ENCODE assay signal across 1 cellular context in genomic region chr19:49665301-49666119, GRCh38.
TF ChIP-seq lines count a peak whose summit lies in the region.

BCL2L12 (plus strand) TSS chr19:49665933; CDS start chr19:49666693, 760 bp downstream.
IRF3 (minus strand) TSS chr19:49665857; CDS start chr19:49664838, 1,019 bp downstream.

TF ChIP-seq in HEK293, 187 proteins besides CTCF, POLR2A, EP300 and RAD21 (continued from another document and continues in another):
- TF ChIP-seq ZNF148 (tag by site-specific recombination; IDR thresholded peaks at IDR 0.05; ENCODE audit: borderline replicate concordance), result no peak
- peak; percentile 84; the same call in 1 of the 2 replicates for TF ChIP-seq ZNF76 (tag by site-specific recombination; IDR thresholded peaks at IDR 0.05; ENCODE audit: borderline replicate concordance, low read depth)
- TF ChIP-seq ZNF10 (tag by site-specific recombination; IDR thresholded peaks at IDR 0.05), result no peak
- TF ChIP-seq ZBTB6 (tag by site-specific recombination; IDR thresholded peaks at IDR 0.05), result no peak
- no peak for TF ChIP-seq ZSCAN16 (tag by site-specific recombination; IDR thresholded peaks at IDR 0.05)
- TF ChIP-seq HOXA7 (CRISPR knock-in tag; IDR thresholded peaks at IDR 0.05; ENCODE audit: borderline replicate concordance), result no peak
- TF ChIP-seq PRDM1 (tag by site-specific recombination; IDR thresholded peaks at IDR 0.05), result no peak
- no peak for TF ChIP-seq ZSCAN18 (tag by site-specific recombination; IDR thresholded peaks at IDR 0.05)
- TF ChIP-seq ZNF639 (tag by site-specific recombination; IDR thresholded peaks at IDR 0.05), result no peak
- TF ChIP-seq ZNF600 (tag by site-specific recombination; IDR thresholded peaks at IDR 0.05), result peak; percentile 72
- no peak for TF ChIP-seq REST (tag by site-specific recombination; IDR thresholded peaks at IDR 0.05)
- no peak for TF ChIP-seq ZBTB1 (tag by site-specific recombination; IDR thresholded peaks at IDR 0.05)
- TF ChIP-seq YY1 (tag by site-specific recombination; IDR thresholded peaks at IDR 0.05), result no peak
- no peak for TF ChIP-seq YY2 (tag by site-specific recombination; IDR thresholded peaks at IDR 0.05)
- TF ChIP-seq ZFP37 (tag by site-specific recombination; IDR thresholded peaks at IDR 0.05), result peak; percentile 71; the same call in 1 of the 2 replicates
- TF ChIP-seq ZNF341 (tag by site-specific recombination; IDR thresholded peaks at IDR 0.05; ENCODE audit: low read depth), result peak; percentile 94
- TF ChIP-seq ZNF660 (tag by site-specific recombination; IDR thresholded peaks at IDR 0.05), result peak; percentile 36; the same call in 1 of the 2 replicates
- no peak for TF ChIP-seq ZNF140 (tag by site-specific recombination; IDR thresholded peaks at IDR 0.05)
- TF ChIP-seq EGR2 (tag by site-specific recombination; IDR thresholded peaks at IDR 0.05; ENCODE audit: low read depth), result peak; percentile 37; the same call in 1 of the 2 replicates
- no peak for TF ChIP-seq ZNF510 (tag by site-specific recombination; IDR thresholded peaks at IDR 0.05; ENCODE audit: insufficient replicate concordance)
- TF ChIP-seq ZNF280D (tag by site-specific recombination; IDR thresholded peaks at IDR 0.05), result no peak
- TF ChIP-seq ZNF585B (tag by site-specific recombination; IDR thresholded peaks at IDR 0.05), result no peak
- TF ChIP-seq ZNF18 (tag by site-specific recombination; IDR thresholded peaks at IDR 0.05), result no peak
- no peak for TF ChIP-seq TRIM28 (IDR thresholded peaks at IDR 0.05; ENCODE audit: borderline replicate concordance, low read length)
- TF ChIP-seq ZNF24 (tag by site-specific recombination; IDR thresholded peaks at IDR 0.05), result no peak
- TF ChIP-seq KLF16 (tag by site-specific recombination; IDR thresholded peaks at IDR 0.05), result no peak; the same call in 1 of the 2 replicates
- TF ChIP-seq ZNF362 (tag by site-specific recombination; IDR thresholded peaks at IDR 0.05), result no peak
- TF ChIP-seq INSM2 (tag by site-specific recombination; IDR thresholded peaks at IDR 0.05), result no peak
- TF ChIP-seq ZNF701 (tag by site-specific recombination; IDR thresholded peaks at IDR 0.05), result no peak
- no peak; the same call in 1 of the 2 replicates for TF ChIP-seq ZNF623 (tag by site-specific recombination; IDR thresholded peaks at IDR 0.05)
- no peak for TF ChIP-seq ZNF529 (tag by site-specific recombination; IDR thresholded peaks at IDR 0.05; ENCODE audit: insufficient replicate concordance)
- TF ChIP-seq ZNF837 (tag by site-specific recombination; IDR thresholded peaks at IDR 0.05), result no peak
- peak; percentile 67 for TF ChIP-seq ZBTB10 (tag by site-specific recombination; IDR thresholded peaks at IDR 0.05)
- no peak for TF ChIP-seq WT1 (tag by site-specific recombination; IDR thresholded peaks at IDR 0.05)
- no peak for TF ChIP-seq RBAK (tag by site-specific recombination; IDR thresholded peaks at IDR 0.05)
- TF ChIP-seq KLF10 (tag by site-specific recombination; IDR thresholded peaks at IDR 0.05), result no peak
